ENCODE assay signal across 31 cellular contexts in the genomic region with DNA sequence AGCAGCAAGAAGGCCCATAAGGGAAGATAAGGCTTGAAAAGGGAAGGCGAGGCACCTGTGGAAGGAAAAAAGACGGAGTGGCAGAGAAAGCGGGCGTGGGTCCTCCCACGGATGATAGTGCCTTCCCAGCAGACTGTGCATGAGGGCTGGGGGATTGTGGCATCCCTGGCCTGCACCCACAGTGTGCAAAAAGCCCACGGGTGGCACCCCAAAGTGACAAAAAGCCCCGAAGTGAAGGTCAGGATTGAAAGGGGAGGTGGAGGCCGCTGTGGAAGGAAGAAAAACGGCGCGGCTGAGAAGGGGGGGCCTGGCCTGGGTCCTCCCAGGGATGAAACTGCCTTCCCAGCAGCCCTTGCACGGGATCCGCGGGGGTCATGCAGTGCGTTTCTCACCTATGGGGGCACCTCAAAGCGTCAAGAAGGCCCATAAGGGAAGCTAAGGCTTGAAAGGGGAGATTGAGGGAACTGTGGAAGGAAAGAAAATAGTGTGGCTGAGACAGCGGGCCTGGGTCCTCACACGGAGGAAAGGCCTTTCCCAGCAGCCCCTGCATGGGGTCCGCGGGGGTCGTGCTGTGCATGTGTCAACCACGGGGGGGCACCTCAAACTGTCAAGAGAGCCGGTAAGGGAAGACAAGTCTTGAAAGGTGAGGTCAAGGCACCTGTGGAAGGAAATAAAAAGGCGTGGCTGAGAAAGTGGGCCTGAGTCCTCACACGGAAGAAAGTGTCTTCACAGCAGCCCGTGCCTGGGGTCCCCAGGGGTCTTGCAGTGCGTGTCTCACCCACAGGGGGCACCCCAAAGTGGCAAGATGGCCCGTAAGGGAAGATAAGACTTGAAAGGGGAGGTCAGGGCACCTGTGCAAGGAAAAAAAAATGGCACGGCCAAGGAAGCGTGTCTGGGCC.
DNase-seq lines count a peak whose midpoint lies in the region; ATAC-seq and TF ChIP-seq lines count a peak whose summit lies in the region.
"Had no signal": no experiment of that assay in that cellular context is flagged by ENCODE, and none has a peak within 500 bp of the region (broad histone marks: within the 10 kb centered on the region; RNA-seq: fewer than 3 reads in every experiment).

No MANE protein-coding gene starts in this region.

- H3K27me3 Mint-ChIP-seq in activated T-cell treated with anti-CD3 and anti-CD28 coated beads, Interleukin-2, amount 50 U/mL, for 4 hours (ENCODE audit: low read depth) = no peaks in the 10 kb centered on the region
- peaks cover 2% of the 10 kb centered on the region for H3K27me3 Mint-ChIP-seq in endodermal cell (ENCODE audit: insufficient read depth)
- H3K27me3 Mint-ChIP-seq: activated CD4-positive, alpha-beta T cell treated with anti-CD3 and anti-CD28 coated beads, Interleukin-2, amount 10 ng/mL, durations not matched to agents 7 days and 5 days; activated T-cell treated with anti-CD3 and anti-CD28 coated beads, Interleukin-2, amount 50 U/mL, for 24 hours; CD4-positive, alpha-beta T cell; naive B cell; stimulated activated naive CD8-positive, alpha-beta T cell treated with anti-CD3 and anti-CD28 coated beads, Interleukin-15, Interleukin-2, amounts not matched to agents 100 ng/mL and 50 ng/mL, for 24 hours had no signal

- TF ChIP-seq POLR2A in spleen (IDR thresholded peaks at IDR 0.05) = no peak

- TF ChIP-seq CTCF in coronary artery (IDR thresholded peaks at IDR 0.05) (no peak), left lung (IDR thresholded peaks at IDR 0.05) (no peak), spleen (IDR thresholded peaks at IDR 0.05 in 8 of 11, conservative IDR thresholded peaks at IDR 0.05 in 3 of 11) (no peak), endodermal cell (conservative IDR thresholded peaks at IDR 0.05) (no peak)

- H3K4me3 ChIP-seq in coronary artery (no peak overlapping the region), left lung (no peak overlapping the region), spleen (no peak overlapping the region), endodermal cell (ENCODE audit: low read length) (no peak overlapping the region)
- H3K4me3 ChIP-seq: adrenal gland, gastroesophageal sphincter, SJCRH30, skin epidermis, vagina had no signal

- ATAC-seq in activated T-cell treated with anti-CD3 and anti-CD28 coated beads, Interleukin-2, amount 50 U/mL, for 4 hours = no peak
- ATAC-seq in left lung = no peak
- no peak for ATAC-seq in GM19397 (IDR thresholded peaks at IDR 0.05; ENCODE audit: unreplicated experiment)
- ATAC-seq: gastroesophageal sphincter, Panc1 had no signal

- H3K9me3 Mint-ChIP-seq in activated T-cell treated with anti-CD3 and anti-CD28 coated beads, Interleukin-2, amount 50 U/mL, for 4 hours = peaks cover 33% of the 10 kb centered on the region
- H3K9me3 Mint-ChIP-seq in endodermal cell = no peaks in the 10 kb centered on the region
- H3K9me3 Mint-ChIP-seq: CD4-positive, alpha-beta T cell had no signal

- peak; percentile 0 for DNase-seq in activated T-cell treated with anti-CD3 and anti-CD28 coated beads, Interleukin-2, amount 50 U/mL, for 4 hours
- DNase-seq in activated T-cell treated with anti-CD3 and anti-CD28 coated beads, Interleukin-2, amount 50 U/mL, for 48 hours = no peak
- DNase-seq in coronary artery (ENCODE audit: low spot score) = peak; percentile 59
- peak; percentile 17 to 46 for DNase-seq in left lung
- DNase-seq in spleen = peak; percentile 36
- no peak for DNase-seq in GOT3 (lab: John Stamatoyannopoulos, UW)
- no peak for DNase-seq in endodermal cell
- DNase-seq: activated CD4-positive, alpha-beta T cell treated with anti-CD3 and anti-CD28 coated beads, Interleukin-2, amount 10 ng/mL, durations not matched to agents 7 days and 5 days; activated naive CD4-positive, alpha-beta T cell treated with Interleukin-2 at 50 U/mL for 16 hours; activated T-cell treated with anti-CD3 and anti-CD28 coated beads, Interleukin-2, amount 50 U/mL, for 24 hours; H7; hippocampal formation; naive B cell; NCI-H1092; NCI-H1694; nucleus accumbens; SJCRH30; stimulated activated CD4-positive, alpha-beta T cell treated with anti-CD3 and anti-CD28 coated beads, Interleukin-2, amount 100 ng/mL, for 24 hours; SW 1271; T1000; WERI-Rb-1 had no signal

- H3K36me3 Mint-ChIP-seq in activated T-cell treated with anti-CD3 and anti-CD28 coated beads, Interleukin-2, amount 50 U/mL, for 4 hours (ENCODE audit: insufficient read depth) = no peaks in the 10 kb centered on the region
- peaks cover 20% of the 10 kb centered on the region for H3K36me3 Mint-ChIP-seq in endodermal cell (ENCODE audit: low read depth)

- H3K4me1 Mint-ChIP-seq in activated T-cell treated with anti-CD3 and anti-CD28 coated beads, Interleukin-2, amount 50 U/mL, for 4 hours (ENCODE audit: low read depth) = no peaks in the 10 kb centered on the region
- no peaks in the 10 kb centered on the region for H3K4me1 Mint-ChIP-seq in endodermal cell
- H3K4me1 Mint-ChIP-seq: activated CD4-positive, alpha-beta T cell treated with anti-CD3 and anti-CD28 coated beads, Interleukin-2, amount 10 ng/mL, durations not matched to agents 7 days and 5 days; brain; mesothelial cell of epicardium; naive B cell had no signal

- no peaks in the 10 kb centered on the region for H3K4me1 ChIP-seq in left lung
- no peaks in the 10 kb centered on the region for H3K4me1 ChIP-seq in spleen
- no peaks in the 10 kb centered on the region for H3K4me1 ChIP-seq in endodermal cell (ENCODE audit: control insufficient read depth, insufficient read depth, low read length)
- H3K4me1 ChIP-seq: adrenal gland, gastroesophageal sphincter, SJCRH30, vagina had no signal

- H3K9ac ChIP-seq in endodermal cell (ENCODE audit: extremely low read depth, low read length, poor library complexity, severe bottlenecking) = no peak overlapping the region

- H3K4me3 Mint-ChIP-seq in activated T-cell treated with anti-CD3 and anti-CD28 coated beads, Interleukin-2, amount 50 U/mL, for 4 hours = no peak overlapping the region
- H3K4me3 Mint-ChIP-seq in endodermal cell = no peak overlapping the region
- H3K4me3 Mint-ChIP-seq: activated CD4-positive, alpha-beta T cell treated with anti-CD3 and anti-CD28 coated beads, Interleukin-2, amount 10 ng/mL, durations not matched to agents 7 days and 5 days; activated T-cell treated with anti-CD3 and anti-CD28 coated beads, Interleukin-2, amount 50 U/mL, for 24 hours; brain; CD4-positive, alpha-beta T cell; mesothelial cell of epicardium; naive B cell; stimulated activated naive CD8-positive, alpha-beta T cell treated with anti-CD3 and anti-CD28 coated beads, Interleukin-15, Interleukin-2, amounts not matched to agents 100 ng/mL and 50 ng/mL, for 24 hours had no signal

- 71 to 79% (median 75%) methylated on average over 30 of the region's 30 CpGs for WGBS in spleen, 5 donors
- WGBS in endodermal cell (ENCODE audit: insufficient coverage in 1 of 2, insufficient read length in 1 of 2), 2 experiments = 77 to 80% methylated on average over 24 to 30 of the region's 30 CpGs

- H3K27ac ChIP-seq in coronary artery (no peak overlapping the region), left lung (no peak overlapping the region), spleen (no peak overlapping the region), endodermal cell (ENCODE audit: low read depth, low read length) (no peak overlapping the region)
- H3K27ac ChIP-seq: adrenal gland, gastroesophageal sphincter, SJCRH30, skin epidermis, vagina, WERI-Rb-1 had no signal

- H3K27me3 ChIP-seq in left lung (no peaks in the 10 kb centered on the region), spleen (replicated peaks in 1 of 7) (no peaks in the 10 kb centered on the region), endodermal cell (ENCODE audit: control insufficient read depth, insufficient read depth, low read length, poor library complexity, severe bottlenecking) (no peaks in the 10 kb centered on the region)
- H3K27me3 ChIP-seq: adrenal gland, vagina had no signal

- intact Hi-C loops in left lung (cut with DNase I) (no loop called here), spleen (cut with DNase I; ENCODE audit: low total_unique reads) (no loop called here)

- no peak overlapping the region for H3K27ac Mint-ChIP-seq in endodermal cell
- H3K27ac Mint-ChIP-seq: activated CD4-positive, alpha-beta T cell treated with anti-CD3 and anti-CD28 coated beads, Interleukin-2, amount 10 ng/mL, durations not matched to agents 7 days and 5 days; activated T-cell treated with anti-CD3 and anti-CD28 coated beads, Interleukin-2, amount 50 U/mL, for 24 hours; brain; CD4-positive, alpha-beta T cell; mesothelial cell of epicardium; naive B cell; stimulated activated naive CD8-positive, alpha-beta T cell treated with anti-CD3 and anti-CD28 coated beads, Interleukin-15, Interleukin-2, amounts not matched to agents 100 ng/mL and 50 ng/mL, for 24 hours had no signal

- H3K36me3 ChIP-seq in left lung (no peaks in the 10 kb centered on the region), spleen (no peaks in the 10 kb centered on the region), endodermal cell (ENCODE audit: control insufficient read depth, insufficient read depth, low read length) (no peaks in the 10 kb centered on the region)
- H3K36me3 ChIP-seq: adrenal gland, gastroesophageal sphincter, SJCRH30, vagina, WERI-Rb-1 had no signal

- H3K9me3 ChIP-seq in left lung (peaks cover 0 to 99% of the 10 kb centered on the region in 2 donors), spleen (peaks cover 0 to 100% (median 84%) of the 10 kb centered on the region in 8 donors), endodermal cell (ENCODE audit: control insufficient read depth, low read length) (peaks cover 59% of the 10 kb centered on the region)
- H3K9me3 ChIP-seq: adrenal gland, SJCRH30, vagina had no signal

Comparison
In these comparisons a context has a peak if more than half of its experiments do, and no peak if none do; other contexts are left out.
1. DNase-seq: peak in activated T-cell treated with anti-CD3 and anti-CD28 coated beads, Interleukin-2, amount 50 U/mL, for 4 hours (single experiment), coronary artery (single experiment), left lung (2 of 2) and spleen (single experiment); none in activated T-cell treated with anti-CD3 and anti-CD28 coated beads, Interleukin-2, amount 50 U/mL, for 48 hours (0 of 2), GOT3 (single experiment) and endodermal cell (single experiment).